ENCODE assay signal across 16 cellular contexts in the genomic region with DNA sequence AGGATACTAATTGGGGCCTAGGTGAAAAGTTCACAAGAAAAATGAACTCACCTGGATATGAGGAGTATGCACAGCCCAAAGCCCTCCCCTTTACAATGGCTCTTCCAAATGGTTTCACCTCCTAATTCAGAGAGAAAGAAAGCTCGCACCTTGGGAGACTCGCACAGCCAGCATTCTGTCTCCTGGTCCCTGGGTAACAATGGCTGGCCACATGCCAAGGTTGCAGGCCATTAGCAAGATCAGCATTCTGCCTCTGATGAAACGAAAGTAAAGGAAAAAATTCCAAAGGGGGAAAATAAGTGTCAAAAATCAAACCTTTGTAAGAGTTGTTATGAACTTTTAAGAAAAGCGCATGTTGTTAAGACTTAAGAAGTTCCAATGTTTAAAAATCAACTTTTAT.
DNase-seq lines count a peak whose midpoint lies in the region; ATAC-seq, FAIRE-seq and TF ChIP-seq lines count a peak whose summit lies in the region.
"Had no signal": no experiment of that assay in that cellular context is flagged by ENCODE, and none has a peak within 500 bp of the region (broad histone marks: within the 10 kb centered on the region; RNA-seq: fewer than 3 reads in every experiment).

No MANE protein-coding gene starts in this region.

- H3K79me1 ChIP-seq in mesenchymal stem cell (replicated peaks; ENCODE audit: low read length, poor library complexity, severe bottlenecking): no peaks in the 10 kb centered on the region

- H3K9me3 ChIP-seq in endothelial cell of umbilical vein (replicated peaks; ENCODE audit: control insufficient read depth, insufficient read depth, low read length) (no peaks in the 10 kb centered on the region), mesenchymal stem cell (ENCODE audit: control insufficient read depth, low read length) (peaks cover 7% of the 10 kb centered on the region)

- WGBS in mesenchymal stem cell: 71% methylated on average over 3 of the region's 4 CpGs

- DNase-seq in NCI-H2227 (lab: John Stamatoyannopoulos, UW; ENCODE audit: unreplicated experiment) (peak; percentile 0), NCI-H2227 treated with DMSO at 0.1 percent for 48 hours (lab: John Stamatoyannopoulos, UW) (no peak), endothelial cell of umbilical vein (ENCODE audit: low read depth, low spot score) (peak; percentile 87), mesenchymal stem cell (peak; percentile 15), type B pancreatic cell (ENCODE audit: extremely low spot score, unreplicated experiment) (no peak)
- no peak for DNase-seq in activated naive CD4-positive, alpha-beta T cell treated with anti-CD3 and anti-CD28 coated beads for 36 hours
- DNase-seq: DMS79 treated with DMSO at 0.1 percent for 48 hours, midbrain, NCI-H187 treated with DMSO at 0.1 percent for 48 hours had no signal

- no peaks in the 10 kb centered on the region for H3K9me1 ChIP-seq in endothelial cell of umbilical vein (replicated peaks; ENCODE audit: control insufficient read depth, extremely low read depth, insufficient read depth, low read length)

- CTCF ChIA-PET in endothelial cell of umbilical vein (lab: Charles Lee): interaction anchor here (0.9 to 4.4 kb wide), 4 partner anchors 173 to 348 kb away, joined by 3 to 32 read pairs (median 12); no protein-coding TSS in a partner anchor
- CTCF ChIA-PET in activated naive CD4-positive, alpha-beta T cell treated with anti-CD3 and anti-CD28 coated beads for 36 hours (lab: Charles Lee): no interaction called here

- POLR2A ChIA-PET in endothelial cell of umbilical vein (lab: Charles Lee): no interaction called here

- H3K27ac ChIP-seq in endothelial cell of umbilical vein (ENCODE audit: insufficient read depth, low read depth, low read length) (peak overlapping the region; percentile 83), mesenchymal stem cell (ENCODE audit: low read length, poor library complexity, severe bottlenecking) (no peak overlapping the region)
- H3K27ac ChIP-seq: A549, VCaP had no signal

- H3K27me3 Mint-ChIP-seq in type B pancreatic cell: no peaks in the 10 kb centered on the region
- H3K27me3 Mint-ChIP-seq in activated naive CD4-positive, alpha-beta T cell treated with anti-CD3 and anti-CD28 coated beads for 36 hours (ENCODE audit: low read depth): peaks cover 2% of the 10 kb centered on the region
- H3K27me3 Mint-ChIP-seq: activated T-helper 17 cell treated with anti-CD3 and anti-CD28 coated beads, Interleukin-2, amount 50 U/mL, for 72 hours had no signal

- no peaks in the 10 kb centered on the region for H4K20me1 ChIP-seq in endothelial cell of umbilical vein (replicated peaks; ENCODE audit: control insufficient read depth, extremely low read depth, insufficient read depth, low read length)

- H3K4ac ChIP-seq in mesenchymal stem cell (ENCODE audit: low read depth in 1 of 2, low read length in 2 of 2): peak overlapping the region in 1 of 2 experiments; percentile 71

- H3K4me3 ChIP-seq in endothelial cell of umbilical vein (replicated peaks in 1 of 3; ENCODE audit: insufficient read depth in 1 of 3, low read depth in 1 of 3, low read length in 3 of 3): peak overlapping the region; percentile 17 to 55 (median 37)
- no peak overlapping the region for H3K4me3 ChIP-seq in mesenchymal stem cell (ENCODE audit: insufficient read depth in 1 of 2, low read depth in 1 of 2, low read length in 2 of 2)
- H3K4me3 ChIP-seq: A549 had no signal

- H3K4me1 ChIP-seq in endothelial cell of umbilical vein (ENCODE audit: control insufficient read depth, extremely low read depth, insufficient read depth, low read length) (peaks cover 39% of the 10 kb centered on the region), mesenchymal stem cell (ENCODE audit: control insufficient read depth, insufficient read depth, low read depth, low read length) (no peaks in the 10 kb centered on the region)
- H3K4me1 ChIP-seq: A549 had no signal

- peak overlapping the region; percentile 97 for H3K4me2 ChIP-seq in endothelial cell of umbilical vein (ENCODE audit: insufficient read depth, low read length)
- no peak overlapping the region for H3K4me2 ChIP-seq in mesenchymal stem cell (ENCODE audit: low read length, poor library complexity, severe bottlenecking)
- H3K4me2 ChIP-seq: A549 had no signal

- H3K9ac ChIP-seq in endothelial cell of umbilical vein (replicated peaks; ENCODE audit: extremely low read depth, insufficient read depth, low read length): peak overlapping the region; percentile 72
- H3K9ac ChIP-seq in mesenchymal stem cell (ENCODE audit: low read length): no peak overlapping the region

- H3K27me3 ChIP-seq in endothelial cell of umbilical vein (ENCODE audit: control insufficient read depth in 2 of 2, insufficient read depth in 2 of 2, low read length in 2 of 2) (no peaks in the 10 kb centered on the region), mesenchymal stem cell (ENCODE audit: control insufficient read depth in 1 of 2, insufficient read depth in 1 of 2, low read length in 2 of 2) (no peaks in the 10 kb centered on the region)

- intact Hi-C loops in endothelial cell of umbilical vein (cut with micrococcal nuclease): loop anchor here (1.0 to 5.0 kb wide), 7 partner anchors 173 to 1254 kb away; no protein-coding TSS in a partner anchor
- intact Hi-C loops in activated naive CD4-positive, alpha-beta T cell treated with anti-CD3 and anti-CD28 coated beads for 36 hours (cut with micrococcal nuclease): no loop called here

- H3K23ac ChIP-seq in mesenchymal stem cell (ENCODE audit: low read length in 2 of 2): no peak overlapping the region

- H2AFZ ChIP-seq in endothelial cell of umbilical vein (ENCODE audit: low read depth, low read length): peak overlapping the region; percentile 38
- H2AFZ ChIP-seq in mesenchymal stem cell (ENCODE audit: low read depth, low read length): no peak overlapping the region

- ATAC-seq in GM18502 (IDR thresholded peaks at IDR 0.05; ENCODE audit: poor library complexity, unreplicated experiment): no peak
- no peak for ATAC-seq in HG02759 (IDR thresholded peaks at IDR 0.05; ENCODE audit: unreplicated experiment)
- ATAC-seq: A549; activated T-helper 17 cell treated with anti-CD3 and anti-CD28 coated beads, Interleukin-2, amount 50 U/mL, for 72 hours had no signal

- no peaks in the 10 kb centered on the region for H3K79me2 ChIP-seq in endothelial cell of umbilical vein (ENCODE audit: control insufficient read depth, insufficient read depth, low read length)

- peaks cover 10% of the 10 kb centered on the region for H3K9me3 Mint-ChIP-seq in type B pancreatic cell
- H3K9me3 Mint-ChIP-seq in activated naive CD4-positive, alpha-beta T cell treated with anti-CD3 and anti-CD28 coated beads for 36 hours: peaks cover 4% of the 10 kb centered on the region

- no peaks in the 10 kb centered on the region for H3K36me3 Mint-ChIP-seq in type B pancreatic cell
- H3K36me3 Mint-ChIP-seq in activated naive CD4-positive, alpha-beta T cell treated with anti-CD3 and anti-CD28 coated beads for 36 hours (ENCODE audit: low read depth): no peaks in the 10 kb centered on the region

- H2BK120ac ChIP-seq in mesenchymal stem cell (ENCODE audit: low read depth, low read length): no peak overlapping the region

- no peaks in the 10 kb centered on the region for H3K36me3 ChIP-seq in endothelial cell of umbilical vein (ENCODE audit: control insufficient read depth in 2 of 2, extremely low read depth in 1 of 2, insufficient read depth in 2 of 2, low read length in 2 of 2)
- H3K36me3 ChIP-seq in mesenchymal stem cell (ENCODE audit: control insufficient read depth in 1 of 2, insufficient read depth in 2 of 2, low read depth in 1 of 2, low read length in 2 of 2): no peaks in the 10 kb centered on the region

- BruUV-seq in endothelial cell of umbilical vein (replicated peaks; lab: Mats Ljungman, UMichigan): no TSS peak

- TF ChIP-seq CTCF in endothelial cell of umbilical vein (IDR thresholded peaks at IDR 0.05; ENCODE audit: extremely low read depth in 1 of 2, insufficient read depth in 1 of 2, low read depth in 1 of 2, low read length in 2 of 2): no peak
- no peak for TF ChIP-seq CTCF in type B pancreatic cell (conservative IDR thresholded peaks at IDR 0.05)

- peak; percentile 79 for FAIRE-seq in endothelial cell of umbilical vein (lab: Jason Lieb, UNC)
- FAIRE-seq: A549, GM18507, HTR-8/SVneo had no signal

- H4K91ac ChIP-seq in mesenchymal stem cell (ENCODE audit: low read length): peak overlapping the region; percentile 53

- H3K4me3 Mint-ChIP-seq in type B pancreatic cell: no peak overlapping the region
- H3K4me3 Mint-ChIP-seq in activated naive CD4-positive, alpha-beta T cell treated with anti-CD3 and anti-CD28 coated beads for 36 hours: no peak overlapping the region
- H3K4me3 Mint-ChIP-seq: activated T-helper 17 cell treated with anti-CD3 and anti-CD28 coated beads, Interleukin-2, amount 50 U/mL, for 72 hours had no signal

- H3K14ac ChIP-seq in mesenchymal stem cell (ENCODE audit: low read length in 2 of 2): no peak overlapping the region

- peak overlapping the region in 1 of 2 experiments; percentile 95 for H2BK12ac ChIP-seq in mesenchymal stem cell (ENCODE audit: low read length in 2 of 2)

- H2BK15ac ChIP-seq in mesenchymal stem cell (ENCODE audit: low read depth, poor library complexity, severe bottlenecking): no peak overlapping the region

- peak overlapping the region; percentile 44 for H3K27ac Mint-ChIP-seq in type B pancreatic cell
- H3K27ac Mint-ChIP-seq in activated naive CD4-positive, alpha-beta T cell treated with anti-CD3 and anti-CD28 coated beads for 36 hours: no peak overlapping the region
- H3K27ac Mint-ChIP-seq: activated T-helper 17 cell treated with anti-CD3 and anti-CD28 coated beads, Interleukin-2, amount 50 U/mL, for 72 hours had no signal

- H4K8ac ChIP-seq in mesenchymal stem cell (ENCODE audit: low read length): peak overlapping the region; percentile 19

- no peak overlapping the region for H2AK5ac ChIP-seq in mesenchymal stem cell (ENCODE audit: low read length, severe bottlenecking)

- no peak for TF ChIP-seq POLR2A in endothelial cell of umbilical vein (IDR thresholded peaks at IDR 0.05; ENCODE audit: low read depth, low read length)

- H3K18ac ChIP-seq in mesenchymal stem cell (ENCODE audit: low read depth in 1 of 2, low read length in 2 of 2): peak overlapping the region; percentile 37 to 91

- dilution Hi-C loops in endothelial cell of umbilical vein (cut with MboI; ENCODE audit: extremely low pct_ligation_motif_present, low sequenced_read_pairs): no loop called here

- H2BK5ac ChIP-seq in mesenchymal stem cell (ENCODE audit: low read depth, low read length, poor library complexity, severe bottlenecking): no peak overlapping the region

- peaks cover 22% of the 10 kb centered on the region for H3K4me1 Mint-ChIP-seq in type B pancreatic cell (ENCODE audit: unreplicated experiment)
- H3K4me1 Mint-ChIP-seq in activated naive CD4-positive, alpha-beta T cell treated with anti-CD3 and anti-CD28 coated beads for 36 hours (ENCODE audit: low read depth): no peaks in the 10 kb centered on the region
- H3K4me1 Mint-ChIP-seq: activated T-helper 17 cell treated with anti-CD3 and anti-CD28 coated beads, Interleukin-2, amount 50 U/mL, for 72 hours had no signal

TF ChIP-seq in endothelial cell of umbilical vein, 7 proteins besides CTCF, POLR2A, EP300 and RAD21 (continues in another document):
- TF ChIP-seq JUN (IDR thresholded peaks at IDR 0.05; ENCODE audit: borderline replicate concordance, insufficient read depth, insufficient read length, low read depth) (no peak), POLR2AphosphoS5 (IDR thresholded peaks at IDR 0.05; ENCODE audit: insufficient read depth, low read depth, low read length) (no peak)

Comparison
In these comparisons a context has a peak if more than half of its experiments do, and no peak if none do; other contexts are left out.
1. DNase-seq: peak in NCI-H2227 (single experiment), endothelial cell of umbilical vein (single experiment) and mesenchymal stem cell (single experiment); none in NCI-H2227 treated with DMSO at 0.1 percent for 48 hours (single experiment), type B pancreatic cell (single experiment) and activated naive CD4-positive, alpha-beta T cell treated with anti-CD3 and anti-CD28 coated beads for 36 hours (single experiment).
2. H3K4me3 ChIP-seq: peak in endothelial cell of umbilical vein (3 of 3); none in mesenchymal stem cell (0 of 2).